In the genomic region with DNA sequence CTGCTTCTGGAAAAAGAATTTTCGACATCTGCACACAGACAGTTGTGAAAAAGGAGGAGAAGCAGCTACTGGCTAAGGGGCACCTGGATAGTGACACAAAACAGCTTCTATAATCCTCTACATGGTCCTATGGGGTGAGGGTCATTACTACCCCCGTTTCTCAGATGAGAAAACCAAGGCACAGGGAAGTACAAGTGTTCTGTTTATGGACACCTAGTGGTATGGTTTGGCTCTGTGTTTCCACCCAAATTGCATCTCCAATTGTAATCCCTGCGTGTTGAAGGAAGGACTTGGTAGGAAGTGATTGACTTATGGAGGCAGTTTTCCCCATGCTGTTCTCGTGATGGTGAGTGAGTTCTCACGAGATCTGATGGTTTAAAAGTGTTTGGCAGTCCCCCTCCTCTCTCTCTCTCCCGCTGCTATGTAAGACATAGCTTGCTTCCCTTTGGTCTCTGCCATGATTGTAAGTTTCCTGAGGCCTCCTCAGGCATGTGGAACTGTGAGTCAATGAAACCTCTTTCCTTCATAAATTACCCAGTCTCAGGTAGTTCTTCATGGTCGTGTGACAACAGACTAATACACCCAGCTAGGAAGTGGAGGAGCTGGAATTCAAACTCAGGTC, we compare ENCODE assay signal across 28 cellular contexts. TPM values are rescaled to one million over a fixed set of nuclear protein-coding genes. Genes with fewer than 3 reads are reported as not detected.
"Had no signal": no experiment of that assay in that cellular context is flagged by ENCODE, and none has a peak within 500 bp of the region (broad histone marks: within the 10 kb centered on the region; RNA-seq: fewer than 3 reads in every experiment).

No MANE protein-coding gene starts in this region.

- DNase-seq: activated CD4-positive, alpha-beta T cell treated with anti-CD3 and anti-CD28 coated beads for 1 hour; activated CD4-positive, alpha-beta T cell treated with anti-CD3 and anti-CD28 coated beads, Interleukin-2, amount 10 ng/mL, durations not matched to agents 7 days and 5 days; activated CD8-positive, alpha-beta T cell treated with anti-CD3 and anti-CD28 coated beads for 36 hours; activated gamma-delta T cell treated with Interleukin-2 at 50 U/mL for 16 hours; activated naive CD4-positive, alpha-beta T cell treated with anti-CD3 and anti-CD28 coated beads, Interleukin-2, amount 50 U/mL, for 16 hours; activated T-cell treated with anti-CD3 and anti-CD28 coated beads, Interleukin-2, amount 50 U/mL, for 4 hours; amniotic stem cell; central memory CD4-positive, alpha-beta T cell; effector CD4-positive, alpha-beta T cell; esophagus squamous epithelium; glutamatergic neuron; left ventricle myocardium superior; retina; stimulated activated CD4-positive, alpha-beta T cell treated with anti-CD3 and anti-CD28 coated beads, Interleukin-1b, Interleukin-23, amount 100 ng/mL, for 48 hours; stimulated activated naive B cell treated with anti-CD40 and anti-IgM and Interleukin-4, amounts not matched to agents 10 μg/mL and 1 μg/mL and 100 μg/mL, for 72 hours; stomach; T-helper 9 cell had no signal

- H3K4me3 ChIP-seq: breast epithelium, esophagus squamous epithelium, pancreas, prostate gland, smooth muscle cell, stomach, tibial nerve had no signal

- H3K27me3 ChIP-seq: breast epithelium, pancreas had no signal

- H3K27ac Mint-ChIP-seq: activated CD4-positive, alpha-beta T cell treated with anti-CD3 and anti-CD28 coated beads, Interleukin-2, amount 10 ng/mL, durations not matched to agents 7 days and 5 days; activated CD8-positive, alpha-beta T cell treated with anti-CD3 and anti-CD28 coated beads for 36 hours; activated T-helper 17 cell treated with anti-CD3 and anti-CD28 coated beads, Interleukin-2, amount 50 U/mL, for 72 hours; dendritic cell treated with granulocyte-macrophage colony-stimulating factor and Interleukin-4, amounts not matched to agents 40 ng/mL and 50 ng/mL, for 4 days; stimulated activated naive B cell treated with anti-CD40 and anti-IgM and Interleukin-4, amounts not matched to agents 10 μg/mL and 1 μg/mL and 100 μg/mL, for 72 hours had no signal

- H3K4me1 ChIP-seq: prostate gland had no signal

- H3K27ac ChIP-seq: esophagus squamous epithelium, pancreas, prostate gland, stomach, tibial nerve had no signal

- H3K36me3 ChIP-seq: breast epithelium, esophagus squamous epithelium, pancreas, prostate gland, stomach, tibial nerve had no signal

- H3K9me3 ChIP-seq: breast epithelium, esophagus squamous epithelium, pancreas, prostate gland, stomach, tibial nerve had no signal

- H3K9me3 Mint-ChIP-seq: activated CD4-positive, alpha-beta T cell treated with anti-CD3 and anti-CD28 coated beads, Interleukin-2, amount 10 ng/mL, durations not matched to agents 7 days and 5 days; activated CD8-positive, alpha-beta T cell treated with anti-CD3 and anti-CD28 coated beads for 36 hours; activated T-cell treated with anti-CD3 and anti-CD28 coated beads, Interleukin-2, amount 50 U/mL, for 4 hours; activated T-helper 17 cell treated with anti-CD3 and anti-CD28 coated beads, Interleukin-2, amount 50 U/mL, for 72 hours; dendritic cell treated with granulocyte-macrophage colony-stimulating factor and Interleukin-4, amounts not matched to agents 40 ng/mL and 50 ng/mL, for 4 days had no signal

- H3K4me3 Mint-ChIP-seq: activated CD4-positive, alpha-beta T cell treated with anti-CD3 and anti-CD28 coated beads, Interleukin-2, amount 10 ng/mL, durations not matched to agents 7 days and 5 days; activated CD8-positive, alpha-beta T cell treated with anti-CD3 and anti-CD28 coated beads for 36 hours; activated T-cell treated with anti-CD3 and anti-CD28 coated beads, Interleukin-2, amount 50 U/mL, for 4 hours; activated T-helper 17 cell treated with anti-CD3 and anti-CD28 coated beads, Interleukin-2, amount 50 U/mL, for 72 hours; dendritic cell treated with granulocyte-macrophage colony-stimulating factor and Interleukin-4, amounts not matched to agents 40 ng/mL and 50 ng/mL, for 4 days; stimulated activated naive B cell treated with anti-CD40 and anti-IgM and Interleukin-4, amounts not matched to agents 10 μg/mL and 1 μg/mL and 100 μg/mL, for 72 hours had no signal

- ATAC-seq: activated CD8-positive, alpha-beta T cell treated with anti-CD3 and anti-CD28 coated beads for 36 hours; activated T-cell treated with anti-CD3 and anti-CD28 coated beads, Interleukin-2, amount 50 U/mL, for 4 hours; activated T-helper 17 cell treated with anti-CD3 and anti-CD28 coated beads, Interleukin-2, amount 50 U/mL, for 72 hours; pancreas; stimulated activated naive B cell treated with anti-CD40 and anti-IgM and Interleukin-4, amounts not matched to agents 10 μg/mL and 1 μg/mL and 100 μg/mL, for 72 hours had no signal

RNA-seq across cellular contexts. Expression of gene KCNK15, which starts 2.5 kb away (rescaled TPM):
- total RNA-seq: activated CD4-positive, alpha-beta T cell treated with anti-CD3 and anti-CD28 coated beads, Interleukin-2, amount 10 ng/mL, durations not matched to agents 7 days and 5 days; frontal cortex; lung microvascular endothelial cell had no signal
- polyA plus RNA-seq: neural cell had no signal

RNA-seq across cellular contexts. Expression of gene CCN5, which starts 28.0 kb away (rescaled TPM):
- total RNA-seq: activated CD4-positive, alpha-beta T cell treated with anti-CD3 and anti-CD28 coated beads, Interleukin-2, amount 10 ng/mL, durations not matched to agents 7 days and 5 days; activated CD8-positive, alpha-beta T cell treated with anti-CD3 and anti-CD28 coated beads for 36 hours; activated T-helper 17 cell treated with anti-CD3 and anti-CD28 coated beads, Interleukin-2, amount 50 U/mL, for 72 hours; frontal cortex; lung microvascular endothelial cell; smooth muscle cell; T-helper 1 cell treated with Interleukin-12 subunit alpha and Interleukin-12 subunit beta and Interleukin-4 antibody, amounts not matched to agents 30 ng/mL and 1 ng/mL, for 36 hours had no signal
- polyA plus RNA-seq: neural cell, smooth muscle cell had no signal
